21 cellular contexts compared by ENCODE assay signal in the genomic region with DNA sequence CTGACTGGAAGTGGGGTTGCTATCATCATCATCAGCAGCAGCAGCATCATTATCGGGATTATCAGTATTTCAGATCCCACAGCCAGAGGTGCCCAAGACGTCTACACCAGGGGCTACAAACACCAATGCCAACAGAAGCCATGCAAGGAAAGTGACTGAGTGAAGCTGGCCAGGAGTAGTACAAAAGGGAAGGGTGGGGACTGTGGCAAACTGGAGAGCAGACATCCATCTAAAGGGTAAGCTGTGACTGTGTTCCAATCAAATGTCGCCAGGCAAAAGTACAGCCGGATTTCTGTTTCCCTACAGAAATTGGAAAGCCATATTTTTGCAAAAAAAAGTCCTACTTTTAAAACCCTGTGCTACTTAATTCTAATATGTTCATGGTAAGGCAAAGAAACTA.
"Had no signal": no experiment of that assay in that cellular context is flagged by ENCODE, and none has a peak within 500 bp of the region (broad histone marks: within the 10 kb centered on the region; RNA-seq: fewer than 3 reads in every experiment).

No MANE protein-coding gene starts in this region.

- H3K27me3 Mint-ChIP-seq: activated CD4-positive, alpha-beta T cell treated with anti-CD3 and anti-CD28 coated beads for 36 hours; stimulated activated naive CD8-positive, alpha-beta T cell treated with anti-CD3 and anti-CD28 coated beads, Interleukin-15, Interleukin-2, amounts not matched to agents 100 ng/mL and 50 ng/mL, for 24 hours had no signal

- ATAC-seq: activated CD4-positive, alpha-beta T cell treated with anti-CD3 and anti-CD28 coated beads for 36 hours; activated naive CD4-positive, alpha-beta T cell treated with anti-CD3 and anti-CD28 coated beads, Interleukin-2, amount 50 U/mL, for 72 hours; lower lobe of right lung; natural killer cell; pancreas had no signal

- H3K36me3 Mint-ChIP-seq: natural killer cell had no signal

- H3K36me3 ChIP-seq: adrenal gland, lower lobe of right lung, pancreas, sigmoid colon, tibial nerve, uterus had no signal

- FAIRE-seq: bronchial epithelial cell, endometrium, keratinocyte, pancreas had no signal

- H3K4me3 ChIP-seq: adrenal gland, lower lobe of right lung, pancreas, sigmoid colon, tibial nerve, uterus had no signal

- H3K4me1 ChIP-seq: pancreas, uterus had no signal

- H3K4me3 Mint-ChIP-seq: activated CD4-positive, alpha-beta T cell treated with anti-CD3 and anti-CD28 coated beads for 36 hours; natural killer cell; stimulated activated naive CD8-positive, alpha-beta T cell treated with anti-CD3 and anti-CD28 coated beads, Interleukin-15, Interleukin-2, amounts not matched to agents 100 ng/mL and 50 ng/mL, for 24 hours had no signal

- H3K27ac Mint-ChIP-seq: natural killer cell had no signal

- H3K9me3 Mint-ChIP-seq: natural killer cell had no signal

- H3K27ac ChIP-seq: sigmoid colon, uterus had no signal

- H3K27me3 ChIP-seq: adrenal gland, pancreas, tibial nerve, uterus had no signal

- DNase-seq: activated CD4-positive, alpha-beta T cell treated with anti-CD3 and anti-CD28 coated beads for 36 hours; activated CD8-positive, alpha-beta memory T cell treated with anti-CD3 and anti-CD28 coated beads for 24 hours; activated CD8-positive, alpha-beta memory T cell treated with anti-CD3 and anti-CD28 coated beads, Interleukin-2, amount 50 U/mL, for 48 hours; activated gamma-delta T cell treated with Interleukin-2 at 50 U/mL for 16 hours; adrenal gland; dermis blood vessel endothelial cell; erythroblast; foreskin melanocyte; glutamatergic neuron; lower lobe of right lung; natural killer cell; pancreas; sigmoid colon; T-helper 2 cell; uterus had no signal

- H3K9me3 ChIP-seq: adrenal gland, pancreas, uterus had no signal
